Comparison of ENCODE assay signal across 20 cellular contexts in the genomic region with DNA sequence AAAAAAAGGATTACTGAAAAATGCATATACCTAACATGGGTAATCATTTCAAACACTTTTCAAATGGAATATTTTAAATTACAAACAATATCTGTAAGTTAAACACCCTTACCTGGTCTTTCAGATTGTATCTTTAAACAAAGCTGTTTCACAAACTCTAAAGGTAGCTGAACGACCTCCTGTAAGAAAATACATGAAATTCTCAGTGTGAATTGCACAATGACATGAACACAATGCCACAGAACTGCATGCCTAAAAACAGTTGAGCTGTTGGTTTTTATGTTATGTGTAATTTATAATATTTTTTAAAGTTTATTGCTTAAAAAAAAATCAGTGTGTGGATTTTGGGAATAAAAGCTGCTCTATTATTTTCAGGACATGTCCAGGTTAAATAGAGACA.
"Had no signal": no experiment of that assay in that cellular context is flagged by ENCODE, and none has a peak within 500 bp of the region (broad histone marks: within the 10 kb centered on the region; RNA-seq: fewer than 3 reads in every experiment).

No MANE protein-coding gene starts in this region.

- H3K9ac ChIP-seq: neural progenitor cell had no signal

- H3K9me3 Mint-ChIP-seq: memory B cell; neural progenitor cell; stimulated activated naive B cell treated with anti-CD40 and anti-IgM and Interleukin-4, amounts not matched to agents 10 μg/mL and 1 μg/mL and 100 μg/mL, for 72 hours had no signal

- H3K27ac Mint-ChIP-seq: activated naive CD8-positive, alpha-beta T cell; memory B cell; neural progenitor cell; stimulated activated naive B cell treated with anti-CD40 and anti-IgM and Interleukin-4, amounts not matched to agents 10 μg/mL and 1 μg/mL and 100 μg/mL, for 72 hours had no signal

- H3K36me3 ChIP-seq: colonic mucosa, ovary had no signal

- H3K4me3 ChIP-seq: body of pancreas, colonic mucosa, heart right ventricle, mucosa of descending colon, neural progenitor cell, ovary, right lobe of liver, thyroid gland had no signal

- H3K27ac ChIP-seq: body of pancreas, colonic mucosa, heart right ventricle, neural progenitor cell, ovary, right lobe of liver, thyroid gland, WERI-Rb-1 had no signal

- ATAC-seq: body of pancreas; heart right ventricle; left ventricle myocardium superior; mucosa of descending colon; naive thymus-derived CD4-positive, alpha-beta T cell; stimulated activated naive B cell treated with anti-CD40 and anti-IgM and Interleukin-4, amounts not matched to agents 10 μg/mL and 1 μg/mL and 100 μg/mL, for 72 hours had no signal

- H3K27me3 Mint-ChIP-seq: activated naive CD8-positive, alpha-beta T cell; memory B cell; naive thymus-derived CD4-positive, alpha-beta T cell; stimulated activated naive B cell treated with anti-CD40 and anti-IgM and Interleukin-4, amounts not matched to agents 10 μg/mL and 1 μg/mL and 100 μg/mL, for 72 hours had no signal

- H3K4me2 ChIP-seq: neural progenitor cell had no signal

- H3K4me3 Mint-ChIP-seq: activated naive CD8-positive, alpha-beta T cell; memory B cell; naive thymus-derived CD4-positive, alpha-beta T cell; neural progenitor cell; stimulated activated naive B cell treated with anti-CD40 and anti-IgM and Interleukin-4, amounts not matched to agents 10 μg/mL and 1 μg/mL and 100 μg/mL, for 72 hours had no signal

- H3K27me3 ChIP-seq: body of pancreas, colonic mucosa, heart right ventricle, neural progenitor cell, ovary, right lobe of liver, thyroid gland had no signal

- DNase-seq: activated CD4-positive, alpha-beta T cell treated with anti-CD3 and anti-CD28 coated beads for 1 hour; activated CD8-positive, alpha-beta memory T cell treated with anti-CD3 and anti-CD28 coated beads for 24 hours; activated CD8-positive, alpha-beta memory T cell treated with anti-CD3 and anti-CD28 coated beads, Interleukin-2, amount 50 U/mL, for 48 hours; activated T-cell treated with anti-CD3 and anti-CD28 coated beads, Interleukin-2, amount 50 U/mL, for 48 hours; body of pancreas; colonic mucosa; heart right ventricle; kidney glomerular epithelial cell; left ventricle myocardium superior; mucosa of descending colon; naive thymus-derived CD4-positive, alpha-beta T cell; right lobe of liver; stimulated activated naive B cell treated with anti-CD40 and anti-IgM and Interleukin-4, amounts not matched to agents 10 μg/mL and 1 μg/mL and 100 μg/mL, for 72 hours; SW 1271; thyroid gland; WERI-Rb-1 had no signal

- H2AFZ ChIP-seq: neural progenitor cell had no signal

- H3K4me1 ChIP-seq: body of pancreas, colonic mucosa, neural progenitor cell, thyroid gland had no signal

- H3K4me1 Mint-ChIP-seq: memory B cell, neural progenitor cell had no signal

- H3K9me3 ChIP-seq: body of pancreas, colonic mucosa, heart right ventricle, mucosa of descending colon, ovary, right lobe of liver, thyroid gland had no signal
